In the genomic region with DNA sequence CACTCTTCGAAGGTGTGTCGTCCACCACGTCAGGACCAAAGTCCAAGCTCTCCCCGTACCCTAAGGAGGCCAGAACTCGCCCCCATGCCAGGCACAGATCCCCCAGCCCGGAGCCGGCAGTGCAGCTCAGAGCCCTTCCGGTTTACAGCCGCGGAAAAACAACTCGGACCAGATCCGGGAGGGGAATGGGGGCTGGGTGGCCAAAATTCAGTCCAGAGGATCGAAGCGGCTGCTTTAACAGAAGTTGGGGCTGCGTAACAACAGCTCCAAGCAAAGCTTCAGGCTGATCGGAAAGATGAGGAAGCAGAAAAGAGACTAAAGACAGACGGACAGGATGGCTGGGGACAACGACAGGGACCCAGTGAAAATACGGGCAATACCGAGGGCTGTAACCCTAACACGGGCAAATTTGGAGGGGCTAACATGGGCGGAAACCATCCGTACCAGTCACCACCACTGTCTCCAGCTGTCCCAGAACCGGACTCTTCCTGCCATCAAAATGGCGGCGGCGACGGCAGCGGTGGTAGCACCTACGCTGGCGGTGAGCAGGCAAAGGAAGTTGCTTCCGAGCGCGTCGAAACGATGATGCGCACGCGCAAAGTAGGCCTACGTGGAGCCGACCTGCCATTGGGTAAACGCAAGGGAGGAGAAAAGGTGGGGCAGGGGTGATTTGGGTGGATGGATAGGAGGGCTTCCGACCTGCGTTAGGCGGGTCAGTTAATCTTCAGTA, we compare ENCODE assay signal across 8 cellular contexts. TPM values are rescaled to one million over a fixed set of nuclear protein-coding genes. Genes with fewer than 3 reads are reported as not detected.
A peak's percentile ranks its signal among the peaks of the same experiment; 100 is the strongest.
DNase-seq lines count a peak whose midpoint lies in the region; ATAC-seq, FAIRE-seq and TF ChIP-seq lines count a peak whose summit lies in the region.

A gene (minus strand): TSS at position 556 of the 730 bp plus-strand sequence. CDS start 678 bp downstream, outside the sequence.

- CTCF ChIA-PET in endothelial cell of umbilical vein (lab: Charles Lee) = interaction anchor here (0.9 to 1.9 kb wide), 6 partner anchors 10 to 1651 kb away, joined by 3 to 9 read pairs (median 4); no protein-coding TSS in a partner anchor

- peak; percentile 95 for TF ChIP-seq POLR2A in endothelial cell of umbilical vein (IDR thresholded peaks at IDR 0.05; ENCODE audit: low read depth, low read length)

- H3K4me1 ChIP-seq in OCI-LY3 (ENCODE audit: low read length) = peaks cover 16% of the 10 kb centered on the region
- peaks cover 24% of the 10 kb centered on the region for H3K4me1 ChIP-seq in endothelial cell of umbilical vein (ENCODE audit: control insufficient read depth, extremely low read depth, insufficient read depth, low read length)

- intact Hi-C loops in endothelial cell of umbilical vein (cut with micrococcal nuclease) = loop anchor here (1.0 kb wide), 1 partner anchor 900 kb away; a partner anchor contains a TSS

- FAIRE-seq in endothelial cell of umbilical vein (lab: Jason Lieb, UNC) = peak; percentile 86

- H3K9me3 ChIP-seq in OCI-LY3 (ENCODE audit: insufficient read depth, low read length) (no peaks in the 10 kb centered on the region), endothelial cell of umbilical vein (replicated peaks; ENCODE audit: control insufficient read depth, insufficient read depth, low read length) (no peaks in the 10 kb centered on the region)

- no peak for TF ChIP-seq CTCF in OCI-LY3 (IDR thresholded peaks at IDR 0.05; ENCODE audit: low read depth, low read length)
- no peak for TF ChIP-seq CTCF in endothelial cell of umbilical vein (IDR thresholded peaks at IDR 0.05; ENCODE audit: extremely low read depth in 1 of 2, insufficient read depth in 1 of 2, low read depth in 1 of 2, low read length in 2 of 2)

- BruUV-seq in endothelial cell of umbilical vein (replicated peaks; lab: Mats Ljungman, UMichigan) = TSS peak; percentile 57

- peak within 1 kb of the TSS; percentile 96 for H3K9ac ChIP-seq in OCI-LY3 (ENCODE audit: low read length)
- H3K9ac ChIP-seq in endothelial cell of umbilical vein (replicated peaks; ENCODE audit: extremely low read depth, insufficient read depth, low read length) = peak within 1 kb of the TSS; percentile 96

- H3K4me3 ChIP-seq in OCI-LY3 (ENCODE audit: low read length) = peak within 1 kb of the TSS; percentile 87
- H3K4me3 ChIP-seq in endothelial cell of umbilical vein (replicated peaks in 1 of 3; ENCODE audit: insufficient read depth in 1 of 3, low read depth in 1 of 3, low read length in 3 of 3) = peak within 1 kb of the TSS; percentile 46 to 92 (median 66)

- H3K36me3 ChIP-seq in OCI-LY3 (replicated peaks; ENCODE audit: low read depth, low read length) (peaks cover 30% of the 10 kb centered on the region), endothelial cell of umbilical vein (ENCODE audit: control insufficient read depth in 2 of 2, extremely low read depth in 1 of 2, insufficient read depth in 2 of 2, low read length in 2 of 2) (peaks cover 0 to 9% of the 10 kb centered on the region in 2 experiments)

- H3K4me2 ChIP-seq in OCI-LY3 (ENCODE audit: low read length) (peak within 1 kb of the TSS; percentile 74), endothelial cell of umbilical vein (ENCODE audit: insufficient read depth, low read length) (peak within 1 kb of the TSS; percentile 96)

- H3K27ac ChIP-seq in OCI-LY3 (ENCODE audit: low read length) = peak within 1 kb of the TSS; percentile 84
- H3K27ac ChIP-seq in endothelial cell of umbilical vein (ENCODE audit: insufficient read depth, low read depth, low read length) = peak within 1 kb of the TSS; percentile 89

- DNase-seq in D341Med (ENCODE audit: low spot score) (peak; percentile 91), HuH-7 (ENCODE audit: low spot score) (peak; percentile 86), endothelial cell of umbilical vein (ENCODE audit: low read depth, low spot score) (peak; percentile 94), middle frontal gyrus (ENCODE audit: extremely low spot score, low spot score) (peak; percentile 91)
- DNase-seq in activated CD8-positive, alpha-beta memory T cell treated with anti-CD3 and anti-CD28 coated beads, Interleukin-2, amount 50 U/mL, for 48 hours = peak; percentile 93
- DNase-seq in stimulated activated CD8-positive, alpha-beta memory T cell treated with anti-CD3 and anti-CD28 coated beads, Interleukin-2, amount 100 ng/mL, for 48 hours (ENCODE audit: low read depth in 2 of 2) = peak; percentile 83 to 88

- H2AFZ ChIP-seq in OCI-LY3 (ENCODE audit: low read depth, low read length) = peak within 1 kb of the TSS; percentile 73
- H2AFZ ChIP-seq in endothelial cell of umbilical vein (ENCODE audit: low read depth, low read length) = peak within 1 kb of the TSS; percentile 83

- dilution Hi-C loops in endothelial cell of umbilical vein (cut with MboI; ENCODE audit: extremely low pct_ligation_motif_present, low sequenced_read_pairs) = no loop called here

- H4K20me1 ChIP-seq in OCI-LY3 (ENCODE audit: insufficient read depth, low read length) (peaks cover 5% of the 10 kb centered on the region; the same call in 1 of the 2 replicates), endothelial cell of umbilical vein (replicated peaks; ENCODE audit: control insufficient read depth, extremely low read depth, insufficient read depth, low read length) (no peaks in the 10 kb centered on the region)

- peaks cover 49% of the 10 kb centered on the region for H3K79me2 ChIP-seq in OCI-LY3 (ENCODE audit: low read length)
- peaks cover 49% of the 10 kb centered on the region for H3K79me2 ChIP-seq in endothelial cell of umbilical vein (ENCODE audit: control insufficient read depth, insufficient read depth, low read length)

- H3K27me3 ChIP-seq in OCI-LY3 (ENCODE audit: low read depth, low read length) (no peaks in the 10 kb centered on the region), endothelial cell of umbilical vein (ENCODE audit: control insufficient read depth in 2 of 2, insufficient read depth in 2 of 2, low read length in 2 of 2) (no peaks in the 10 kb centered on the region)

- POLR2A ChIA-PET in endothelial cell of umbilical vein (lab: Charles Lee) = interaction anchor here (0.6 to 1.1 kb wide), 2 partner anchors 575 to 899 kb away, joined by 3 read pairs; no protein-coding TSS in a partner anchor

- H3K9me1 ChIP-seq in endothelial cell of umbilical vein (replicated peaks; ENCODE audit: control insufficient read depth, extremely low read depth, insufficient read depth, low read length) = no peaks in the 10 kb centered on the region

- ATAC-seq in GM21515 (IDR thresholded peaks at IDR 0.05; ENCODE audit: unreplicated experiment) = peak; percentile 98

TF ChIP-seq in endothelial cell of umbilical vein, 7 proteins besides CTCF, POLR2A, EP300 and RAD21:
- TF ChIP-seq GATA2 (IDR thresholded peaks at IDR 0.05; ENCODE audit: insufficient read depth, insufficient read length, low read depth, low read length) (no peak), JUN (IDR thresholded peaks at IDR 0.05; ENCODE audit: borderline replicate concordance, insufficient read depth, insufficient read length, low read depth) (no peak), MYC (IDR thresholded peaks at IDR 0.05; ENCODE audit: low read depth, low read length) (no peak), POLR2AphosphoS5 (IDR thresholded peaks at IDR 0.05; ENCODE audit: insufficient read depth, low read depth, low read length) (peak; percentile 96), FOS (IDR thresholded peaks at IDR 0.05; ENCODE audit: borderline replicate concordance, insufficient read depth, low read length) (no peak), EZH2 (IDR thresholded peaks at IDR 0.05; ENCODE audit: borderline replicate concordance, low read depth, low read length, severe bottlenecking) (no peak)
- TF ChIP-seq, protein P1, sequence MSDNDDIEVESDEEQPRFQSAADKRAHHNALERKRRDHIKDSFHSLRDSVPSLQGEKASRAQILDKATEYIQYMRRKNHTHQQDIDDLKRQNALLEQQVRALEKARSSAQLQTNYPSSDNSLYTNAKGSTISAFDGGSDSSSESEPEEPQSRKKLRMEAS (IDR thresholded peaks at IDR 0.05; ENCODE audit: insufficient read depth, insufficient read length) = peak; percentile 20

RNA-seq across cellular contexts. Expression of the gene that starts here (rescaled TPM):
- 115 and 119 TPM in 2 replicates for total RNA-seq in endothelial cell of umbilical vein
- polyA plus RNA-seq in endothelial cell of umbilical vein = 40.0 and 53.4 TPM in 2 replicates
- polyA plus RNA-seq in endothelial cell of umbilical vein (2011; cell fraction: cytosol; rRNA removed) = 72.5 and 75.3 TPM in 2 replicates
- polyA plus RNA-seq in endothelial cell of umbilical vein (2011; cell fraction: nucleus; rRNA removed) = 41.4 and 52.2 TPM in 2 replicates
- polyA plus RNA-seq in endothelial cell of umbilical vein (2012) = 124 and 189 TPM in 2 replicates
- polyA minus RNA-seq in endothelial cell of umbilical vein = 75.8 and 86.1 TPM in 2 replicates
- polyA minus RNA-seq in endothelial cell of umbilical vein (2011; cell fraction: cytosol; rRNA and poly(A)+ RNA removed) = 40.4 TPM
- 48.0 and 54.8 TPM in 2 replicates for polyA minus RNA-seq in endothelial cell of umbilical vein (2011; cell fraction: nucleus; rRNA and poly(A)+ RNA removed)

Comparison
In these comparisons a context has a peak if more than half of its experiments do, and no peak if none do; other contexts are left out.
1. Peak in every context shown above with its lines: DNase-seq, ATAC-seq, H3K4me3 ChIP-seq and H3K27ac ChIP-seq.